ENCODE assay signal across 1 cellular context in the genomic region with DNA sequence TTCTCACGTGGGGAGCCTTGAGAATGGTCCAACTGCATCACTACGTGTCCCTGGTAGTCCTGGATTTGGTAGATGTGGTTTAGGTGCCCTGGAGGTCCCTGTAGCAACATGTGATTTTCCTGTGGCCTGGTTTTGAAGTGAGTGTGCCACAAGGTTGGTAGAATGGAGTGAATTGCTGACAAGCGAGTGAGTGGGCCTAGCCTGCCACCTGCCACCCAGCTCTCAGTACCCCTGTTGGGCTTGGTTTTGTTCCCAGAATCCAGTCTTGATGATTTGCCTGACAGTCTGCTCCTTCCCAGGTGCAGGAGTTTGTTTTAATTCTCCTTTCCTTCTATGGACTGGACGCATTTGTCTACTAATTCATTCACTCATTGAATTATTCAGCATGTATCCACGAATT.
TF ChIP-seq lines count a peak whose summit lies in the region.

No MANE protein-coding gene starts in this region.

TF ChIP-seq in IMR-90, 13 proteins besides CTCF, POLR2A, EP300 and RAD21:
- TF ChIP-seq NFE2L2 (IDR thresholded peaks at IDR 0.05; ENCODE audit: low read depth, low read length) (no peak), SMC3 (IDR thresholded peaks at IDR 0.05; ENCODE audit: low read depth, low read length) (no peak), RCOR1 (IDR thresholded peaks at IDR 0.05; ENCODE audit: insufficient replicate concordance, low read length) (no peak), MAZ (IDR thresholded peaks at IDR 0.05; ENCODE audit: borderline replicate concordance, low read depth, low read length) (no peak), MAFK (IDR thresholded peaks at IDR 0.05; ENCODE audit: low read depth, low read length) (no peak), BHLHE40 (IDR thresholded peaks at IDR 0.05; ENCODE audit: low read depth, low read length) (no peak), RFX5 (IDR thresholded peaks at IDR 0.05; ENCODE audit: low read depth, low read length) (no peak), CEBPB (IDR thresholded peaks at IDR 0.05; ENCODE audit: low read depth, low read length) (no peak), FOS (IDR thresholded peaks at IDR 0.05; ENCODE audit: low read depth, low read length) (no peak), MXI1 (IDR thresholded peaks at IDR 0.05; ENCODE audit: borderline replicate concordance, low read depth, low read length) (no peak), CHD1 (IDR thresholded peaks at IDR 0.05; ENCODE audit: low read depth, low read length) (no peak)
- TF ChIP-seq, protein P1, sequence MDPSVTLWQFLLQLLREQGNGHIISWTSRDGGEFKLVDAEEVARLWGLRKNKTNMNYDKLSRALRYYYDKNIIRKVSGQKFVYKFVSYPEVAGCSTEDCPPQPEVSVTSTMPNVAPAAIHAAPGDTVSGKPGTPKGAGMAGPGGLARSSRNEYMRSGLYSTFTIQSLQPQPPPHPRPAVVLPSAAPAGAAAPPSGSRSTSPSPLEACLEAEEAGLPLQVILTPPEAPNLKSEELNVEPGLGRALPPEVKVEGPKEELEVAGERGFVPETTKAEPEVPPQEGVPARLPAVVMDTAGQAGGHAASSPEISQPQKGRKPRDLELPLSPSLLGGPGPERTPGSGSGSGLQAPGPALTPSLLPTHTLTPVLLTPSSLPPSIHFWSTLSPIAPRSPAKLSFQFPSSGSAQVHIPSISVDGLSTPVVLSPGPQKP (IDR thresholded peaks at IDR 0.05; ENCODE audit: borderline replicate concordance, low read depth, low read length): no peak
- TF ChIP-seq, protein P2, sequence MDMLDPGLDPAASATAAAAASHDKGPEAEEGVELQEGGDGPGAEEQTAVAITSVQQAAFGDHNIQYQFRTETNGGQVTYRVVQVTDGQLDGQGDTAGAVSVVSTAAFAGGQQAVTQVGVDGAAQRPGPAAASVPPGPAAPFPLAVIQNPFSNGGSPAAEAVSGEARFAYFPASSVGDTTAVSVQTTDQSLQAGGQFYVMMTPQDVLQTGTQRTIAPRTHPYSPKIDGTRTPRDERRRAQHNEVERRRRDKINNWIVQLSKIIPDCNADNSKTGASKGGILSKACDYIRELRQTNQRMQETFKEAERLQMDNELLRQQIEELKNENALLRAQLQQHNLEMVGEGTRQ (IDR thresholded peaks at IDR 0.05; ENCODE audit: low read depth, low read length): no peak
